ENCODE assay signal across 8 cellular contexts in genomic region chr16:72847187-72848044, GRCh38.
DNase-seq lines count a peak whose midpoint lies in the region; ATAC-seq and TF ChIP-seq lines count a peak whose summit lies in the region.
"Had no signal": no experiment of that assay in that cellular context is flagged by ENCODE, and none has a peak within 500 bp of the region (broad histone marks: within the 10 kb centered on the region; RNA-seq: fewer than 3 reads in every experiment).

No MANE protein-coding gene starts in this region.

- TF ChIP-seq CTCF in gastrocnemius medialis (IDR thresholded peaks at IDR 0.05 in 4 of 5, conservative IDR thresholded peaks at IDR 0.05 in 1 of 5): no peak

- intact Hi-C loops in gastrocnemius medialis (cut with DNase I; ENCODE audit: low total_unique reads): no loop called here

- no peak for TF ChIP-seq POLR2A in gastrocnemius medialis (IDR thresholded peaks at IDR 0.05)

- H3K9me3 ChIP-seq in gastrocnemius medialis: no peaks in the 10 kb centered on the region

- in situ Hi-C loops in SK-MEL-5 (cut with HindIII; ENCODE audit: low pct_unique_long_range_greater_than_20kb, low sequenced_read_pairs) (no loop called here), gastrocnemius medialis (cut with MboI; ENCODE audit: low sequenced_read_pairs in 4 of 4) (loop anchor here in 2 of 4 donors (25.0 kb wide), 1 partner anchor 215 kb away; no protein-coding TSS in a partner anchor)

- H3K36me3 ChIP-seq in H7 (replicated peaks; ENCODE audit: control insufficient read depth, insufficient read depth, low read length): no peaks in the 10 kb centered on the region
- H3K36me3 ChIP-seq in gastrocnemius medialis: no peaks in the 10 kb centered on the region

- peak; percentile 3 for DNase-seq in GDM1 (lab: John Stamatoyannopoulos, UW)
- peak; percentile 78 for DNase-seq in H7
- peak; percentile 43 for DNase-seq in SK-MEL-5 (ENCODE audit: low read depth, low spot score)
- peak; percentile 22 for DNase-seq in germinal center (ENCODE audit: low spot score)
- DNase-seq in gastrocnemius medialis: no peak
- DNase-seq in globus pallidus (ENCODE audit: low spot score): no peak

- H3K4me3 ChIP-seq in H7 (ENCODE audit: insufficient read depth, low read depth, low read length) (no peak overlapping the region), gastrocnemius medialis (no peak overlapping the region)

- peak overlapping the region; percentile 52 to 77 (median 66) for H3K27ac ChIP-seq in gastrocnemius medialis
- H3K27ac ChIP-seq: parathyroid adenoma had no signal

- H3K4me1 ChIP-seq in gastrocnemius medialis: peaks cover 56 to 63% of the 10 kb centered on the region in 2 donors

- no peaks in the 10 kb centered on the region for H3K27me3 ChIP-seq in H7 (ENCODE audit: control insufficient read depth, insufficient read depth, low read length)
- H3K27me3 ChIP-seq in gastrocnemius medialis: no peaks in the 10 kb centered on the region

- peak in 1 of 2 donors; percentile 17 for ATAC-seq in gastrocnemius medialis
- no peak for ATAC-seq in HG03520 (IDR thresholded peaks at IDR 0.05; ENCODE audit: unreplicated experiment)

Comparison
In these comparisons a context has a peak if more than half of its experiments do, and no peak if none do; other contexts are left out.
1. DNase-seq: peak in GDM1 (single experiment), H7 (single experiment), SK-MEL-5 (single experiment) and germinal center (single experiment); none in gastrocnemius medialis (0 of 2) and globus pallidus (single experiment).